Comparison of ENCODE assay signal across 15 cellular contexts in genomic region chr2:166700079-166700478, GRCh38.
DNase-seq lines count a peak whose midpoint lies in the region; ATAC-seq and TF ChIP-seq lines count a peak whose summit lies in the region.
"Had no signal": no experiment of that assay in that cellular context is flagged by ENCODE, and none has a peak within 500 bp of the region (broad histone marks: within the 10 kb centered on the region; RNA-seq: fewer than 3 reads in every experiment).

No MANE protein-coding gene starts in this region.

- no peak overlapping the region for H4K91ac ChIP-seq in IMR-90 (ENCODE audit: insufficient read depth, low read depth, low read length)

- H3K27me3 ChIP-seq in BE2C (no peaks in the 10 kb centered on the region), IMR-90 (ENCODE audit: control insufficient read depth, insufficient read depth, low read length) (no peaks in the 10 kb centered on the region), kidney epithelial cell (ENCODE audit: control insufficient read depth, insufficient read depth, low read length) (no peaks in the 10 kb centered on the region)
- H3K27me3 ChIP-seq: uterus had no signal

- no peak overlapping the region for H2AK5ac ChIP-seq in IMR-90 (ENCODE audit: low read depth, low read length)

- no peak overlapping the region for H2BK15ac ChIP-seq in IMR-90 (ENCODE audit: low read depth, low read length)

- H4K8ac ChIP-seq in IMR-90 (ENCODE audit: low read depth in 2 of 2, low read length in 2 of 2) = no peak overlapping the region

- H2AFZ ChIP-seq in IMR-90 (replicated peaks; ENCODE audit: low read length, poor library complexity) = no peak overlapping the region

- no peak for TF ChIP-seq POLR2A in IMR-90 (IDR thresholded peaks at IDR 0.05; ENCODE audit: low read depth, low read length)

- H3K14ac ChIP-seq in IMR-90 (replicated peaks; ENCODE audit: low read depth, low read length) = no peak overlapping the region

- in situ Hi-C loops in IMR-90 (cut with MboI; ENCODE audit: low sequenced_read_pairs) = no loop called here

- no peaks in the 10 kb centered on the region for H3K4me1 Mint-ChIP-seq in stimulated activated naive B cell treated with anti-CD40 and anti-IgM and Interleukin-4, amounts not matched to agents 10 μg/mL and 1 μg/mL and 100 μg/mL, for 72 hours
- H3K4me1 Mint-ChIP-seq: immature natural killer cell; naive thymus-derived CD8-positive, alpha-beta T cell had no signal

- no peak overlapping the region for H2AK9ac ChIP-seq in IMR-90 (replicated peaks; ENCODE audit: low read depth, low read length, poor library complexity)

- H3K4me1 ChIP-seq in BE2C (no peaks in the 10 kb centered on the region), IMR-90 (ENCODE audit: control insufficient read depth, insufficient read depth, low read length) (no peaks in the 10 kb centered on the region)
- H3K4me1 ChIP-seq: Caco-2, uterus had no signal

- H3K9me3 ChIP-seq in BE2C (no peaks in the 10 kb centered on the region), IMR-90 (ENCODE audit: control insufficient read depth, insufficient read depth, low read length) (no peaks in the 10 kb centered on the region)
- H3K9me3 ChIP-seq: Caco-2, uterus had no signal

- H2BK20ac ChIP-seq in IMR-90 (ENCODE audit: low read depth, low read length) = no peak overlapping the region

- no peaks in the 10 kb centered on the region for H3K9me3 Mint-ChIP-seq in stimulated activated naive B cell treated with anti-CD40 and anti-IgM and Interleukin-4, amounts not matched to agents 10 μg/mL and 1 μg/mL and 100 μg/mL, for 72 hours
- H3K9me3 Mint-ChIP-seq: naive thymus-derived CD8-positive, alpha-beta T cell had no signal

- no peaks in the 10 kb centered on the region for H3K27me3 Mint-ChIP-seq in stimulated activated naive B cell treated with anti-CD40 and anti-IgM and Interleukin-4, amounts not matched to agents 10 μg/mL and 1 μg/mL and 100 μg/mL, for 72 hours

- H3K36me3 ChIP-seq in BE2C (no peaks in the 10 kb centered on the region), IMR-90 (ENCODE audit: control insufficient read depth, insufficient read depth, low read length) (no peaks in the 10 kb centered on the region), kidney epithelial cell (ENCODE audit: control insufficient read depth, insufficient read depth, low read length) (no peaks in the 10 kb centered on the region)
- H3K36me3 ChIP-seq: uterus had no signal

- H3K36me3 Mint-ChIP-seq in stimulated activated naive B cell treated with anti-CD40 and anti-IgM and Interleukin-4, amounts not matched to agents 10 μg/mL and 1 μg/mL and 100 μg/mL, for 72 hours = no peaks in the 10 kb centered on the region
- H3K36me3 Mint-ChIP-seq: immature natural killer cell; naive thymus-derived CD8-positive, alpha-beta T cell had no signal

- TF ChIP-seq RAD21 in IMR-90 (IDR thresholded peaks at IDR 0.05; ENCODE audit: low read length) = peak; percentile 82

- POLR2A ChIA-PET in IMR-90 (lab: Charles Lee; ENCODE audit: unreplicated experiment) = no interaction called here

- no peak overlapping the region for H4K5ac ChIP-seq in IMR-90 (ENCODE audit: low read depth, low read length)

- no peak overlapping the region for H3K23ac ChIP-seq in IMR-90 (ENCODE audit: low read depth, low read length)

- DNase-seq in BE2C = no peak
- peak; percentile 52 for DNase-seq in IMR-90
- no peak for DNase-seq in kidney epithelial cell (ENCODE audit: low read depth)
- no peak for DNase-seq in stimulated activated naive B cell treated with anti-CD40 and anti-IgM and Interleukin-4, amounts not matched to agents 10 μg/mL and 1 μg/mL and 100 μg/mL, for 72 hours
- no peak for DNase-seq in T-helper 2 cell
- DNase-seq: Caco-2; erythroblast; immature natural killer cell; stimulated activated CD8-positive, alpha-beta memory T cell treated with anti-CD3 and anti-CD28 coated beads, Interleukin-4, amount 100 ng/mL, for 48 hours; T-helper 9 cell; uterus had no signal

- dilution Hi-C loops in IMR-90 (cut with HindIII; ENCODE audit: low sequenced_read_pairs, unreplicated experiment) = no loop called here

- CTCF ChIA-PET in IMR-90 (lab: Yijun Ruan, JAX) = no interaction called here

- no peak overlapping the region for H2BK5ac ChIP-seq in IMR-90 (ENCODE audit: low read depth, low read length, poor library complexity, severe bottlenecking)

- no peak overlapping the region for H3K4me3 Mint-ChIP-seq in stimulated activated naive B cell treated with anti-CD40 and anti-IgM and Interleukin-4, amounts not matched to agents 10 μg/mL and 1 μg/mL and 100 μg/mL, for 72 hours
- H3K4me3 Mint-ChIP-seq: immature natural killer cell; naive thymus-derived CD8-positive, alpha-beta T cell had no signal

- no peak overlapping the region for H3K56ac ChIP-seq in IMR-90 (ENCODE audit: extremely low read depth, insufficient read depth, low read length)

- no peak overlapping the region for H3K18ac ChIP-seq in IMR-90 (ENCODE audit: low read depth, low read length)

- H3K4me3 ChIP-seq in BE2C (ENCODE audit: low read depth, low read length) (no peak overlapping the region), IMR-90 (ENCODE audit: insufficient read depth, low read depth, low read length) (no peak overlapping the region), kidney epithelial cell (ENCODE audit: low read depth, low read length) (no peak overlapping the region)
- H3K4me3 ChIP-seq: uterus had no signal

- H3K27ac Mint-ChIP-seq in stimulated activated naive B cell treated with anti-CD40 and anti-IgM and Interleukin-4, amounts not matched to agents 10 μg/mL and 1 μg/mL and 100 μg/mL, for 72 hours = no peak overlapping the region
- H3K27ac Mint-ChIP-seq: immature natural killer cell; naive thymus-derived CD8-positive, alpha-beta T cell had no signal

- H3K79me1 ChIP-seq in IMR-90 (ENCODE audit: low read depth in 1 of 2, low read length in 2 of 2) = no peaks in the 10 kb centered on the region

- TF ChIP-seq CTCF in BE2C (IDR thresholded peaks at IDR 0.05; ENCODE audit: low read depth, low read length) (peak; percentile 16; the same call in 1 of the 2 replicates), IMR-90 (conservative IDR thresholded peaks at IDR 0.05; ENCODE audit: low read depth, low read length) (peak; percentile 75), kidney epithelial cell (IDR thresholded peaks at IDR 0.05; ENCODE audit: insufficient read depth, low read length, poor library complexity, severe bottlenecking) (peak; percentile 17)

- H3K9ac ChIP-seq in IMR-90 (ENCODE audit: low read depth, low read length) = no peak overlapping the region

- H3K4ac ChIP-seq in IMR-90 (ENCODE audit: low read depth, low read length) = no peak overlapping the region

- WGBS in IMR-90 (ENCODE audit: extremely low coverage in 2 of 2, insufficient read length in 1 of 2), 2 experiments = no CpG with 5 or more reads among the region's 2 CpGs

- H3K27ac ChIP-seq in IMR-90 (ENCODE audit: insufficient read depth, low read length) = no peak overlapping the region
- H3K27ac ChIP-seq: uterus had no signal

- peak; percentile 62; the same call in 1 of the 2 replicates for ATAC-seq in IMR-90 (ENCODE audit: low read depth)
- peak; percentile 59; the same call in 1 of the 3 replicates for ATAC-seq in SK-N-SH treated with all-trans-retinoic acid at 6 μM for 48 hours
- no peak for ATAC-seq in stimulated activated naive B cell treated with anti-CD40 and anti-IgM and Interleukin-4, amounts not matched to agents 10 μg/mL and 1 μg/mL and 100 μg/mL, for 72 hours (replicated peaks)
- ATAC-seq in HG03280 (IDR thresholded peaks at IDR 0.05; ENCODE audit: unreplicated experiment) = no peak
- no peak for ATAC-seq in GM21529 (IDR thresholded peaks at IDR 0.05; ENCODE audit: unreplicated experiment)
- ATAC-seq: naive thymus-derived CD8-positive, alpha-beta T cell had no signal

- H4K20me1 ChIP-seq in IMR-90 (ENCODE audit: insufficient read depth, low read length) = no peaks in the 10 kb centered on the region

- H2BK120ac ChIP-seq in IMR-90 (ENCODE audit: low read depth, low read length) = no peak overlapping the region

- intact Hi-C loops in IMR-90 (cut with micrococcal nuclease) = loop anchor here (2.0 to 10.0 kb wide), 5 partner anchors 161 to 1419 kb away; partner anchors contain the start of gene B3GALT1

- H3K9me1 ChIP-seq in IMR-90 (ENCODE audit: insufficient read depth, low read length) = no peaks in the 10 kb centered on the region

- BruUV-seq in IMR-90 (replicated peaks; lab: Mats Ljungman, UMichigan) = no TSS peak

- H3K4me2 ChIP-seq in IMR-90 (ENCODE audit: low read depth, low read length) = no peak overlapping the region

TF ChIP-seq in IMR-90, 13 proteins besides CTCF, POLR2A, EP300 and RAD21:
- TF ChIP-seq CHD1 (IDR thresholded peaks at IDR 0.05; ENCODE audit: low read depth, low read length) = no peak
- TF ChIP-seq MAZ (IDR thresholded peaks at IDR 0.05; ENCODE audit: borderline replicate concordance, low read depth, low read length) = no peak
- peak; percentile 68 for TF ChIP-seq SMC3 (IDR thresholded peaks at IDR 0.05; ENCODE audit: low read depth, low read length)
- no peak for TF ChIP-seq MAFK (IDR thresholded peaks at IDR 0.05; ENCODE audit: low read depth, low read length)
- no peak for TF ChIP-seq RCOR1 (IDR thresholded peaks at IDR 0.05; ENCODE audit: insufficient replicate concordance, low read length)
- no peak for TF ChIP-seq FOS (IDR thresholded peaks at IDR 0.05; ENCODE audit: low read depth, low read length)

TF ChIP-seq in SK-N-SH treated with all-trans-retinoic acid at 6 μM for 48 hours, 23 proteins besides CTCF, POLR2A, EP300 and RAD21:
- no peak for TF ChIP-seq CSDC2 (CRISPR knock-in tag; IDR thresholded peaks at IDR 0.05)
- TF ChIP-seq TOX (CRISPR knock-in tag; IDR thresholded peaks at IDR 0.05; ENCODE audit: borderline replicate concordance) = no peak
- no peak for TF ChIP-seq ARNTL (CRISPR knock-in tag; IDR thresholded peaks at IDR 0.05; ENCODE audit: borderline replicate concordance, low read depth)
- TF ChIP-seq ZNF70 (CRISPR knock-in tag; IDR thresholded peaks at IDR 0.05) = no peak
- TF ChIP-seq BACH2 (CRISPR knock-in tag; IDR thresholded peaks at IDR 0.05; ENCODE audit: borderline replicate concordance) = no peak
- no peak for TF ChIP-seq RARB (CRISPR knock-in tag; IDR thresholded peaks at IDR 0.05)
- TF ChIP-seq ESRRG (CRISPR knock-in tag; IDR thresholded peaks at IDR 0.05) = no peak
- TF ChIP-seq ZNF8 (CRISPR knock-in tag; IDR thresholded peaks at IDR 0.05) = no peak
- TF ChIP-seq GLIS3 (CRISPR knock-in tag; IDR thresholded peaks at IDR 0.05) = no peak
TF ChIP-seq in SK-N-SH treated with all-trans-retinoic acid at 6 μM for 48 hours: peak in this region for 0.

Comparison
In these comparisons a context has a peak if more than half of its experiments do, and no peak if none do; other contexts are left out.
1. CTCF ChIP-seq: peak in every context shown above with its lines; median percentile 75 in IMR-90; 17 in kidney epithelial cell; 16 in BE2C.
2. ATAC-seq: peak in IMR-90 (single experiment) and SK-N-SH treated with all-trans-retinoic acid at 6 μM for 48 hours (single experiment); none in stimulated activated naive B cell treated with anti-CD40 and anti-IgM and Interleukin-4, amounts not matched to agents 10 μg/mL and 1 μg/mL and 100 μg/mL, for 72 hours (0 of 2), HG03280 (single experiment) and GM21529 (single experiment).